ENCODE assay signal across 21 cellular contexts in the genomic region with DNA sequence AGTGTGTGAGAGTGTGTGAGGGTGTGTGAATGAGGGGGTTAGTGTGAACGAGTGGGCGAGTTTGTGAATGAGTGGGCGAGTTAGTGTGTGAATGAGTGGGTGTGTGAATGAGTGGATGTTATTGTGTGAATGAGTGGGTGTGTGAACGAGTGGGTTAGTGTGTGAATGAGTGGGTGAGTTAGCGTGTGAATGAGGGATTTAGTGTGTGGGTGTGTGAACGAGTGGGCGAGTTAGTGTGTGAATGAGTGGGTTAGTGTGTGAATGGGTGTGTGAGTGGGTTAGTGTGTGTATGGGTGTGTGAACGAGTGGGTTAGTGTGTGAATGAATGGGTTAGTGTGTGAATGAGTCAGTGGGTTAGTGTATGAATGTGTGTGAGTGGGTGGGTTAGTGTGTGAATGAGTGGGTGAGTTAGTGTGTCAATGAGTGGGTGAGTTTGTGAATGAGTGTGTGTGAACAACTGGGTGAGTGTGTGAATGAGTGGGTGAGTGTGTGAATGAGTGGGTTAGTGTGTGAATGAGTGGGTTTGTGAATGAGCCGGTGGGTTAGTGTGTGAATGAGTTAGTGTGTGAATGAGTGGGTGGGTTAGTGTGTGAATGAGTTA. TPM values are rescaled to one million over a fixed set of nuclear protein-coding genes. Genes with fewer than 3 reads are reported as not detected.
"Had no signal": no experiment of that assay in that cellular context is flagged by ENCODE, and none has a peak within 500 bp of the region (broad histone marks: within the 10 kb centered on the region; RNA-seq: fewer than 3 reads in every experiment).

No MANE protein-coding gene starts in this region.

- H3K4me3 Mint-ChIP-seq: activated CD4-positive, alpha-beta T cell treated with anti-CD3 and anti-CD28 coated beads, Interleukin-2, amount 10 ng/mL, durations not matched to agents 7 days and 5 days; activated CD8-positive, alpha-beta T cell treated with anti-CD3 and anti-CD28 coated beads for 36 hours; effector memory CD8-positive, alpha-beta T cell; stimulated activated naive B cell treated with anti-CD40 and anti-IgM and Interleukin-4, amounts not matched to agents 10 μg/mL and 1 μg/mL and 100 μg/mL, for 72 hours had no signal

- ATAC-seq: activated CD8-positive, alpha-beta T cell treated with anti-CD3 and anti-CD28 coated beads for 36 hours; effector memory CD8-positive, alpha-beta T cell; gastrocnemius medialis; pancreas; psoas muscle; stimulated activated naive B cell treated with anti-CD40 and anti-IgM and Interleukin-4, amounts not matched to agents 10 μg/mL and 1 μg/mL and 100 μg/mL, for 72 hours had no signal

- H3K27me3 Mint-ChIP-seq: activated CD4-positive, alpha-beta T cell treated with anti-CD3 and anti-CD28 coated beads, Interleukin-2, amount 10 ng/mL, durations not matched to agents 7 days and 5 days; activated CD8-positive, alpha-beta T cell treated with anti-CD3 and anti-CD28 coated beads for 36 hours; effector memory CD8-positive, alpha-beta T cell had no signal

- DNase-seq: activated CD4-positive, alpha-beta T cell treated with anti-CD3 and anti-CD28 coated beads, Interleukin-2, amount 10 ng/mL, durations not matched to agents 7 days and 5 days; activated CD4-positive, CD25-positive, alpha-beta regulatory T cell treated with anti-CD3 and anti-CD28 coated beads, Interleukin-2, amount 50 U/mL, for 72 hours; activated CD8-positive, alpha-beta T cell treated with anti-CD3 and anti-CD28 coated beads for 36 hours; activated T-cell treated with anti-CD3 and anti-CD28 coated beads for 4 hours; amygdala; caudate nucleus; cortex of kidney; effector memory CD8-positive, alpha-beta T cell; erythroblast; gastrocnemius medialis; glutamatergic neuron; islet precursor cell; left ventricle myocardium inferior; pancreas; psoas muscle; stimulated activated CD4-positive, alpha-beta T cell treated with anti-CD3 and anti-CD28 coated beads, Interleukin-1b, Interleukin-23, amount 100 ng/mL, for 48 hours; stimulated activated CD4-positive, alpha-beta T cell treated with anti-CD3 and anti-CD28 coated beads, Interleukin-4, amount 100 ng/mL, for 4 hours; stimulated activated CD8-positive, alpha-beta memory T cell treated with anti-CD3 and anti-CD28 coated beads, Interleukin-4, amount 100 ng/mL, for 48 hours; stimulated activated naive B cell treated with anti-CD40 and anti-IgM and Interleukin-4, amounts not matched to agents 10 μg/mL and 1 μg/mL and 100 μg/mL, for 72 hours; T-helper 2 cell had no signal

- H3K4me1 Mint-ChIP-seq: activated CD4-positive, alpha-beta T cell treated with anti-CD3 and anti-CD28 coated beads, Interleukin-2, amount 10 ng/mL, durations not matched to agents 7 days and 5 days had no signal

- H3K27ac Mint-ChIP-seq: activated CD4-positive, alpha-beta T cell treated with anti-CD3 and anti-CD28 coated beads, Interleukin-2, amount 10 ng/mL, durations not matched to agents 7 days and 5 days; activated CD8-positive, alpha-beta T cell treated with anti-CD3 and anti-CD28 coated beads for 36 hours; effector memory CD8-positive, alpha-beta T cell; stimulated activated naive B cell treated with anti-CD40 and anti-IgM and Interleukin-4, amounts not matched to agents 10 μg/mL and 1 μg/mL and 100 μg/mL, for 72 hours had no signal

RNA-seq across cellular contexts. Expression of gene NKD2, which starts 37.5 kb away (rescaled TPM):
- total RNA-seq: chondrocyte, gastrocnemius medialis had no signal
